ENCODE assay signal across 1 cellular context in the genomic region with DNA sequence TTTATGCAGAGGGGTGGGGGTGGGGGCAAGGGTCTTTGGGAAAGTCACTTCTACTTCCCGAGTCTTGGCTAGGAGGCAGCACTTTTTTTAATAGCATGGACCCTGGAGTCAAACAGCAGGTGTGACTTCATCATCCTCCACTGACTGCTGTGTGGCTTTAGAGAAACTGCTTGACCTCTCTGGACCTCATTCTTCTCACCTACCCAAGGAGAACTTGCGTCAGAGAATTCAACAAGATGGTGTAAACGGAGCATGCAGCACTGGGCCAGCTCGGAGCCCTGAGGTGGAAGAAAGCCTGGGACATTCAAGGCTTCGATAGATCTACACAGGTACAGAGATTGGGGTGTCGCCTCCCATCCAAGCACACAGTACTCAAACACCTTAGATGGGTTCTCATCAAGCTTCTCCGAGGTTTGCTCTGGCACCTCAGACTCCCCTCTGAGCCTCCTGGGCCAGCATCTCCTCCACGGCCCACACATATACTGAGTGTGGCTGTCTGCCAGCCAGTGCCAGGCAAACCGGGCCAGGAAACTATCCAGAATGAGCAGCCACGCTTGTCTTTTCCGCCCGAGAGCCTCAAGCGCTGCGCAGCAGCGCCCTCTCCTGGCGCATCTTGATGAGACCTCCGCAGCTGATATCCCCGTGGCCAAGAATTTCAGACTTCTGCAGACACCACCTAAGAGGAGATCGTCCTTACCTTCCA.
TF ChIP-seq lines count a peak whose summit lies in the region.

No MANE protein-coding gene starts in this region.

TF ChIP-seq in K562, 482 proteins besides CTCF, POLR2A, EP300 and RAD21 (continued from another document):
- TF ChIP-seq, protein P1, sequence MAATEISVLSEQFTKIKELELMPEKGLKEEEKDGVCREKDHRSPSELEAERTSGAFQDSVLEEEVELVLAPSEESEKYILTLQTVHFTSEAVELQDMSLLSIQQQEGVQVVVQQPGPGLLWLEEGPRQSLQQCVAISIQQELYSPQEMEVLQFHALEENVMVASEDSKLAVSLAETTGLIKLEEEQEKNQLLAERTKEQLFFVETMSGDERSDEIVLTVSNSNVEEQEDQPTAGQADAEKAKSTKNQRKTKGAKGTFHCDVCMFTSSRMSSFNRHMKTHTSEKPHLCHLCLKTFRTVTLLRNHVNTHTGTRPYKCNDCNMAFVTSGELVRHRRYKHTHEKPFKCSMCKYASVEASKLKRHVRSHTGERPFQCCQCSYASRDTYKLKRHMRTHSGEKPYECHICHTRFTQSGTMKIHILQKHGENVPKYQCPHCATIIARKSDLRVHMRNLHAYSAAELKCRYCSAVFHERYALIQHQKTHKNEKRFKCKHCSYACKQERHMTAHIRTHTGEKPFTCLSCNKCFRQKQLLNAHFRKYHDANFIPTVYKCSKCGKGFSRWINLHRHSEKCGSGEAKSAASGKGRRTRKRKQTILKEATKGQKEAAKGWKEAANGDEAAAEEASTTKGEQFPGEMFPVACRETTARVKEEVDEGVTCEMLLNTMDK (IDR thresholded peaks at IDR 0.05; ENCODE audit: borderline replicate concordance, insufficient read depth, low read depth, low read length, poor library complexity, severe bottlenecking), result peak; percentile 9
- TF ChIP-seq, protein P2, sequence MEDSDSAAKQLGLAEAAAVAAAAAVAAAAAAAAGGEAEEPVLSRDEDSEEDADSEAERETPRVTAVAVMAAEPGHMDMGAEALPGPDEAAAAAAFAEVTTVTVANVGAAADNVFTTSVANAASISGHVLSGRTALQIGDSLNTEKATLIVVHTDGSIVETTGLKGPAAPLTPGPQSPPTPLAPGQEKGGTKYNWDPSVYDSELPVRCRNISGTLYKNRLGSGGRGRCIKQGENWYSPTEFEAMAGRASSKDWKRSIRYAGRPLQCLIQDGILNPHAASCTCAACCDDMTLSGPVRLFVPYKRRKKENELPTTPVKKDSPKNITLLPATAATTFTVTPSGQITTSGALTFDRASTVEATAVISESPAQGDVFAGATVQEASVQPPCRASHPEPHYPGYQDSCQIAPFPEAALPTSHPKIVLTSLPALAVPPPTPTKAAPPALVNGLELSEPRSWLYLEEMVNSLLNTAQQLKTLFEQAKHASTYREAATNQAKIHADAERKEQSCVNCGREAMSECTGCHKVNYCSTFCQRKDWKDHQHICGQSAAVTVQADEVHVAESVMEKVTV (CRISPR knock-in tag; IDR thresholded peaks at IDR 0.05), result peak; percentile 51
- TF ChIP-seq MYBL2 (IDR thresholded peaks at IDR 0.05; ENCODE audit: low read depth) (no peak), MYBL2 (CRISPR knock-in tag; IDR thresholded peaks at IDR 0.05; ENCODE audit: borderline replicate concordance) (no peak), TAF9B (IDR thresholded peaks at IDR 0.05; ENCODE audit: partially characterized antibody) (no peak), ETV1 (tag; conservative IDR thresholded peaks at IDR 0.05; ENCODE audit: low read depth) (peak; percentile 57), GTF2E2 (tag; IDR thresholded peaks at IDR 0.05) (no peak), ETV5 (CRISPR knock-in tag; IDR thresholded peaks at IDR 0.05; ENCODE audit: low read depth) (peak; percentile 64), SMC3 (conservative IDR thresholded peaks at IDR 0.05; ENCODE audit: insufficient read depth, low read depth, low read length) (peak; percentile 74), RFX1 (IDR thresholded peaks at IDR 0.05) (no peak)
- TF ChIP-seq, protein P3, sequence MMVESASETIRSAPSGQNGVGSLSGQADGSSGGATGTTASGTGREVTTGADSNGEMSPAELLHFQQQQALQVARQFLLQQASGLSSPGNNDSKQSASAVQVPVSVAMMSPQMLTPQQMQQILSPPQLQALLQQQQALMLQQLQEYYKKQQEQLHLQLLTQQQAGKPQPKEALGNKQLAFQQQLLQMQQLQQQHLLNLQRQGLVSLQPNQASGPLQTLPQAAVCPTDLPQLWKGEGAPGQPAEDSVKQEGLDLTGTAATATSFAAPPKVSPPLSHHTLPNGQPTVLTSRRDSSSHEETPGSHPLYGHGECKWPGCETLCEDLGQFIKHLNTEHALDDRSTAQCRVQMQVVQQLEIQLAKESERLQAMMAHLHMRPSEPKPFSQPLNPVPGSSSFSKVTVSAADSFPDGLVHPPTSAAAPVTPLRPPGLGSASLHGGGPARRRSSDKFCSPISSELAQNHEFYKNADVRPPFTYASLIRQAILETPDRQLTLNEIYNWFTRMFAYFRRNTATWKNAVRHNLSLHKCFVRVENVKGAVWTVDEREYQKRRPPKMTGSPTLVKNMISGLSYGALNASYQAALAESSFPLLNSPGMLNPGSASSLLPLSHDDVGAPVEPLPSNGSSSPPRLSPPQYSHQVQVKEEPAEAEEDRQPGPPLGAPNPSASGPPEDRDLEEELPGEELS (CRISPR knock-in tag; IDR thresholded peaks at IDR 0.05; ENCODE audit: borderline replicate concordance), result no peak
